1 cellular context compared by ENCODE assay signal in genomic region chr6:52500268-52501129, GRCh38.
TF ChIP-seq lines count a peak whose summit lies in the region.

No MANE protein-coding gene starts in this region.

TF ChIP-seq in H1, 55 proteins besides CTCF, POLR2A, EP300 and RAD21:
- TF ChIP-seq SIN3A (conservative IDR thresholded peaks at IDR 0.05 in 1 of 2, IDR thresholded peaks at IDR 0.05 in 1 of 2; ENCODE audit: low read depth in 1 of 2, low read length in 2 of 2) = no peak
- TF ChIP-seq POLR2AphosphoS5 (IDR thresholded peaks at IDR 0.05; ENCODE audit: low read depth, low read length) = peak; percentile 13; the same call in 1 of the 2 replicates
- no peak for TF ChIP-seq TBP (IDR thresholded peaks at IDR 0.05; ENCODE audit: low read depth, low read length)
- no peak for TF ChIP-seq POU5F1 (IDR thresholded peaks at IDR 0.05; ENCODE audit: low read depth, low read length)
- no peak for TF ChIP-seq BACH1 (IDR thresholded peaks at IDR 0.05; ENCODE audit: low read length)
